ENCODE assay signal across 8 cellular contexts in genomic region chr16:23678430-23679273, GRCh38. TPM values are rescaled to one million over a fixed set of nuclear protein-coding genes. Genes with fewer than 3 reads are reported as not detected.
DNase-seq lines count a peak whose midpoint lies in the region; ATAC-seq lines count a peak whose summit lies in the region.

Gene PLK1 (plus strand): TSS chr16:23678889. CDS start chr16:23678933, 44 bp downstream.

- H3K27ac Mint-ChIP-seq in CD4-positive, alpha-beta memory T cell, result peak within 1 kb of the TSS in 6 of 7 donors; percentile 46 to 84 (median 66)

- peak; percentile 63 to 72 (median 67) for DNase-seq in CD4-positive, alpha-beta memory T cell
- DNase-seq in HS-27A (ENCODE audit: low read depth) (peak; percentile 66), NOMO-1 treated with DMSO at 0.1 percent for 48 hours (lab: John Stamatoyannopoulos, UW; ENCODE audit: unreplicated experiment) (peak; percentile 84), midbrain (lab: John Stamatoyannopoulos, UW) (peak; percentile 74)
- DNase-seq in activated CD8-positive, alpha-beta memory T cell treated with anti-CD3 and anti-CD28 coated beads for 48 hours (ENCODE audit: low read depth in 2 of 3, low spot score in 2 of 3), result peak; percentile 48 to 78 (median 64)
- peak; percentile 16 to 33 for DNase-seq in stimulated activated CD8-positive, alpha-beta memory T cell treated with anti-CD3 and anti-CD28 coated beads, Interleukin-2, amount 100 ng/mL, for 1 hour (ENCODE audit: low read depth in 2 of 2)

- in situ Hi-C loops in endometrial microvascular endothelial cells (cut with HindIII; ENCODE audit: inconsistent ontology term, low pct_unique_long_range_greater_than_20kb, low sequenced_read_pairs), result no loop called here

- no peak within 1 kb of the TSS for H3K27ac ChIP-seq in CD4-positive, alpha-beta memory T cell (ENCODE audit: low read depth, low read length)

- peaks cover 17% of the 10 kb centered on the region for H3K4me1 ChIP-seq in CD4-positive, alpha-beta memory T cell (ENCODE audit: insufficient read depth, low read length)

- H3K4me1 Mint-ChIP-seq in CD4-positive, alpha-beta memory T cell, result peaks cover 8 to 28% (median 20%) of the 10 kb centered on the region in 4 donors

- peak within 1 kb of the TSS; percentile 78 to 89 (median 85) for H3K4me3 Mint-ChIP-seq in CD4-positive, alpha-beta memory T cell

- H3K9me3 ChIP-seq in CD4-positive, alpha-beta memory T cell (ENCODE audit: control insufficient read depth in 1 of 2, low read length in 2 of 2), result no peaks in the 10 kb centered on the region

- POLR2A ChIA-PET in CD4-positive, alpha-beta memory T cell (lab: Charles Lee; ENCODE audit: partially characterized antibody), result interaction anchor here (1.4 kb wide), 1 partner anchor 36 kb away, joined by 4 read pairs; no protein-coding TSS in a partner anchor

- H3K36me3 ChIP-seq in CD4-positive, alpha-beta memory T cell (ENCODE audit: insufficient read depth, low read length), result peaks cover 7% of the 10 kb centered on the region

- H3K4me3 ChIP-seq in CD4-positive, alpha-beta memory T cell (ENCODE audit: low read length in 2 of 2), result peak within 1 kb of the TSS; percentile 70 to 81

- CTCF ChIA-PET in CD4-positive, alpha-beta memory T cell (lab: Charles Lee; ENCODE audit: partially characterized antibody), result interaction anchor here (0.6 to 1.1 kb wide), 6 partner anchors 10 to 826 kb away, joined by 3 to 6 read pairs (median 3); no protein-coding TSS in a partner anchor

- H3K36me3 Mint-ChIP-seq in CD4-positive, alpha-beta memory T cell, result peaks cover 6 to 15% of the 10 kb centered on the region in 2 donors

- intact Hi-C loops in CD4-positive, alpha-beta memory T cell (cut with micrococcal nuclease), result loop anchor here (5.0 kb wide), 1 partner anchor 824 kb away; no protein-coding TSS in a partner anchor

- H3K27me3 ChIP-seq in CD4-positive, alpha-beta memory T cell (ENCODE audit: insufficient read depth, low read length), result no peaks in the 10 kb centered on the region

- H3K9me3 Mint-ChIP-seq in CD4-positive, alpha-beta memory T cell, result peaks cover 0 to 2% (median 0%) of the 10 kb centered on the region in 8 donors

- no peaks in the 10 kb centered on the region for H3K27me3 Mint-ChIP-seq in CD4-positive, alpha-beta memory T cell

- peak; percentile 77 for ATAC-seq in GM19438 (IDR thresholded peaks at IDR 0.05; ENCODE audit: low read depth, unreplicated experiment)

RNA-seq across cellular contexts. Expression of gene PLK1, which starts in this region (rescaled TPM):
- total RNA-seq in CD4-positive, alpha-beta memory T cell, result 1 to 10 TPM; 3.0 to 3.5 TPM
- under 1 TPM in 1 of 2 donors, not detected in 1; 0.18 TPM for polyA plus RNA-seq in CD4-positive, alpha-beta memory T cell
- total RNA-seq in endometrial microvascular endothelial cells (ENCODE audit: inconsistent ontology term), result 120 TPM

Comparison
In these comparisons a context has a peak if more than half of its experiments do, and no peak if none do; other contexts are left out.
1. RNA of gene PLK1 (total RNA-seq): 120 TPM in endometrial microvascular endothelial cells (single experiment); 3.0 to 3.5 TPM in CD4-positive, alpha-beta memory T cell; every median in the first group is over 10 times any median in the second.
2. DNase-seq: peak in every context shown above with its lines; median percentile 84 in NOMO-1 treated with DMSO at 0.1 percent for 48 hours; 74 in midbrain; 67 in CD4-positive, alpha-beta memory T cell; 66 in HS-27A; 64 in activated CD8-positive, alpha-beta memory T cell treated with anti-CD3 and anti-CD28 coated beads for 48 hours; 24 in stimulated activated CD8-positive, alpha-beta memory T cell treated with anti-CD3 and anti-CD28 coated beads, Interleukin-2, amount 100 ng/mL, for 1 hour.